In genomic region chr9:737400-738120, GRCh38 we compare ENCODE assay signal across 14 cellular contexts.
DNase-seq lines count a peak whose midpoint lies in the region; ATAC-seq and TF ChIP-seq lines count a peak whose summit lies in the region.
"Had no signal": no experiment of that assay in that cellular context is flagged by ENCODE, and none has a peak within 500 bp of the region (broad histone marks: within the 10 kb centered on the region; RNA-seq: fewer than 3 reads in every experiment).

No MANE protein-coding gene starts in this region.

- H3K79me2 ChIP-seq in PC-9 (ENCODE audit: low read depth), result no peaks in the 10 kb centered on the region

- intact Hi-C loops in PC-9 (cut with micrococcal nuclease; ENCODE audit: unreplicated experiment) (no loop called here), thyroid gland (cut with DNase I) (no loop called here)
- intact Hi-C loops in CD4-positive, alpha-beta T cell (cut with DNase I, micrococcal nuclease), result no loop called here

- no TSS peak for BruUV-seq in PC-9 (replicated peaks; lab: Mats Ljungman, UMichigan)

- no peaks in the 10 kb centered on the region for H4K20me1 ChIP-seq in PC-9 (ENCODE audit: insufficient read depth)

- H3K36me3 Mint-ChIP-seq in CD4-positive, alpha-beta T cell (ENCODE audit: low read depth), result no peaks in the 10 kb centered on the region
- H3K36me3 Mint-ChIP-seq: CD14-positive monocyte had no signal

- POLR2A ChIA-PET in PC-9 (lab: Charles Lee; ENCODE audit: unreplicated experiment), result no interaction called here
- POLR2A ChIA-PET in CD4-positive, alpha-beta T cell (lab: Charles Lee), result no interaction called here

- TF ChIP-seq CTCF in PC-9 (conservative IDR thresholded peaks at IDR 0.05) (no peak), lung (IDR thresholded peaks at IDR 0.05; ENCODE audit: control extremely low read depth, extremely low read depth) (no peak), thyroid gland (IDR thresholded peaks at IDR 0.05) (no peak)
- no peak for TF ChIP-seq CTCF in CD4-positive, alpha-beta T cell (IDR thresholded peaks at IDR 0.05)

- H3K4me1 ChIP-seq in PC-9 (replicated peaks; ENCODE audit: insufficient read depth), result peaks cover 22% of the 10 kb centered on the region
- peaks cover 0 to 7% of the 10 kb centered on the region in 2 donors for H3K4me1 ChIP-seq in esophagus (ENCODE audit: control insufficient read depth in 2 of 2, insufficient read depth in 2 of 2, low read length in 1 of 2)
- H3K4me1 ChIP-seq in lung (ENCODE audit: control insufficient read depth in 2 of 2, insufficient read depth in 2 of 2, low read length in 2 of 2), result peaks cover 4 to 11% of the 10 kb centered on the region in 2 donors
- peaks cover 27 to 40% of the 10 kb centered on the region in 2 donors for H3K4me1 ChIP-seq in thyroid gland

- no peaks in the 10 kb centered on the region for H3K27me3 ChIP-seq in PC-9 (ENCODE audit: insufficient read depth, low read depth)
- no peaks in the 10 kb centered on the region for H3K27me3 ChIP-seq in esophagus (ENCODE audit: control insufficient read depth in 1 of 2, insufficient read depth in 2 of 2, low read length in 2 of 2)
- no peaks in the 10 kb centered on the region for H3K27me3 ChIP-seq in lung (ENCODE audit: control insufficient read depth, insufficient read depth)
- H3K27me3 ChIP-seq in thyroid gland, result no peaks in the 10 kb centered on the region
- no peaks in the 10 kb centered on the region for H3K27me3 ChIP-seq in CD4-positive, alpha-beta T cell (ENCODE audit: control insufficient read depth, insufficient read depth, low read length)

- DNase-seq in PC-9 (no peak), lung (ENCODE audit: low spot score) (no peak), thyroid gland (peak in 1 of 2 donors; percentile 30), A172 (ENCODE audit: low spot score) (no peak), NOMO-1 (lab: John Stamatoyannopoulos, UW; ENCODE audit: unreplicated experiment in 2 of 2) (no peak), GOT3 (lab: John Stamatoyannopoulos, UW) (no peak)
- DNase-seq in CD4-positive, alpha-beta T cell, result no peak
- DNase-seq: activated T-cell treated with anti-CD3 and anti-CD28 coated beads, Interleukin-2, amount 50 U/mL, for 1 hour; effector memory CD4-positive, alpha-beta T cell; NCI-H2171; T-helper 1 cell had no signal

- H3K36me3 ChIP-seq in PC-9 (ENCODE audit: low read depth) (no peaks in the 10 kb centered on the region; the same call in none of the 2 replicates), esophagus (ENCODE audit: control insufficient read depth in 2 of 2, insufficient read depth in 2 of 2, low read length in 1 of 2) (peaks cover 18 to 35% of the 10 kb centered on the region in 2 donors), lung (ENCODE audit: control insufficient read depth in 2 of 2, insufficient read depth in 2 of 2, low read length in 2 of 2) (peaks cover 15 to 20% of the 10 kb centered on the region in 2 donors), thyroid gland (peaks cover 30 to 39% of the 10 kb centered on the region in 2 donors)

- no peak for ATAC-seq in lung (ENCODE audit: insufficient read depth, low FRiP score)
- ATAC-seq in CD4-positive, alpha-beta T cell (ENCODE audit: poor library complexity), result no peak
- ATAC-seq: activated CD4-positive, CD25-positive, alpha-beta regulatory T cell treated with anti-CD3 and anti-CD28 coated beads, Interleukin-2, amount 50 U/mL, for 24 hours had no signal

- peak; percentile 15 to 82 for TF ChIP-seq POLR2A in thyroid gland (IDR thresholded peaks at IDR 0.05)

- H3K4me1 Mint-ChIP-seq in CD4-positive, alpha-beta T cell (ENCODE audit: low read depth), result no peaks in the 10 kb centered on the region
- H3K4me1 Mint-ChIP-seq: CD14-positive monocyte had no signal

- H3K9me2 ChIP-seq in PC-9 (ENCODE audit: insufficient read depth), result no peaks in the 10 kb centered on the region

- H3K4me2 ChIP-seq in PC-9, result peak overlapping the region; percentile 52

- H3F3A ChIP-seq in PC-9 (ENCODE audit: insufficient read depth, low read depth), result peaks cover 17% of the 10 kb centered on the region

- no peak overlapping the region for H3K27ac Mint-ChIP-seq in CD4-positive, alpha-beta T cell
- H3K27ac Mint-ChIP-seq: CD14-positive monocyte had no signal

- H2AFZ ChIP-seq in PC-9, result no peak overlapping the region

- H3K27ac ChIP-seq in PC-9 (peak overlapping the region; percentile 90), esophagus (ENCODE audit: low read depth in 2 of 2, low read length in 1 of 2) (peak overlapping the region; percentile 72 to 77), lung (ENCODE audit: low read depth in 1 of 2, low read length in 1 of 2) (peak overlapping the region; percentile 82 to 88), thyroid gland (peak overlapping the region; percentile 96 to 99 (median 96))
- no peak overlapping the region for H3K27ac ChIP-seq in CD4-positive, alpha-beta T cell (ENCODE audit: low read depth, low read length)

- H3K9me3 Mint-ChIP-seq in CD4-positive, alpha-beta T cell, result no peaks in the 10 kb centered on the region
- H3K9me3 Mint-ChIP-seq: CD14-positive monocyte had no signal

- 57 to 63% methylated on average over 7 of the region's 7 CpGs for WGBS in esophagus, 2 donors
- WGBS in lung, 2 donors, result 70 to 71% methylated on average over 7 of the region's 7 CpGs
- 62 to 68% methylated on average over 7 of the region's 7 CpGs for WGBS in thyroid gland, 2 donors

- no peak overlapping the region for H3K4me3 ChIP-seq in PC-9
- H3K4me3 ChIP-seq in esophagus (ENCODE audit: low read depth in 1 of 2, low read length in 2 of 2), result no peak overlapping the region
- no peak overlapping the region for H3K4me3 ChIP-seq in lung
- H3K4me3 ChIP-seq in thyroid gland (replicated peaks in 1 of 3), result no peak overlapping the region

- H3K27me3 Mint-ChIP-seq in CD4-positive, alpha-beta T cell, result no peaks in the 10 kb centered on the region

- H3K4me3 Mint-ChIP-seq in CD4-positive, alpha-beta T cell, result no peak overlapping the region
- H3K4me3 Mint-ChIP-seq: CD14-positive monocyte had no signal

- CTCF ChIA-PET in PC-9 (lab: Charles Lee), result no interaction called here
- CTCF ChIA-PET in CD4-positive, alpha-beta T cell (lab: Charles Lee), result no interaction called here

- H3K9me3 ChIP-seq in PC-9 (ENCODE audit: insufficient read depth, low read depth) (no peaks in the 10 kb centered on the region), esophagus (ENCODE audit: control insufficient read depth in 2 of 2, insufficient read depth in 1 of 2, low read depth in 1 of 2, low read length in 1 of 2) (no peaks in the 10 kb centered on the region), lung (ENCODE audit: control insufficient read depth in 2 of 2, insufficient read depth in 1 of 2, low read length in 1 of 2) (no peaks in the 10 kb centered on the region), thyroid gland (no peaks in the 10 kb centered on the region)
- no peaks in the 10 kb centered on the region for H3K9me3 ChIP-seq in CD4-positive, alpha-beta T cell (ENCODE audit: control insufficient read depth, low read length)
